Comparison of ENCODE assay signal across 9 cellular contexts in the genomic region with DNA sequence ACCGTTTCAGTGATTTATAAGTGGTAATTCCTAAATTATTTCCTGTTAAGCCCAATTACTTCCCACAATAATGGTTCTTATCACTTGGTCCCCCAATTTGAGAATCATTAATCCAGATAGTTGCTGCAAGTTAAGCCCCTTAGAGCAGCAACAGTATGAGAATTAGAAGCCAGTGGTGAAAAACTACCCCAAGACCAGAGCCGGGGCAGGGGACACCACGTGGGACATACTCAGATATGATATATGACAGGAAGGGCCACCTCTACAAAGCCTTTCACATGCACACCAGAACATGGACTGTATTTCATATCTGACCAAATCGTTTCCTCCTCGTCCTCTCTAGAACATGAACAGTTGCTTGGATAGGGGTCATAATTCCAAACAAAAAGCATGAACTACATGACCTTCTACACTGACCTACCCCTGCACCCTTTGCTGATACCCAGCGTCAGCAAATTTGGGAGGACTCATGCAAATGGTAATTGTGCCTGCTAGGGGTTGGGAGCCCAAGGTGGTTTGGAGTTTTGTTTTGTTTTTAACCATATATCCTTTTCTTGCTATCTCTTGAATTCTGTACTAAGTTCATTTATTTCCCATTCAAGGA. TPM values are rescaled to one million over a fixed set of nuclear protein-coding genes. Genes with fewer than 3 reads are reported as not detected.
A peak's percentile ranks its signal among the peaks of the same experiment; 100 is the strongest.
DNase-seq lines count a peak whose midpoint lies in the region; ATAC-seq and TF ChIP-seq lines count a peak whose summit lies in the region.
"Had no signal": no experiment of that assay in that cellular context is flagged by ENCODE, and none has a peak within 500 bp of the region (broad histone marks: within the 10 kb centered on the region; RNA-seq: fewer than 3 reads in every experiment).

No MANE protein-coding gene starts in this region.

- ATAC-seq in WTC11 (no peak), right cardiac atrium (no peak), gastrocnemius medialis (no peak)

- peak overlapping the region; percentile 78 for H3K27ac Mint-ChIP-seq in WTC11
- H3K27ac Mint-ChIP-seq in activated naive CD4-positive, alpha-beta T cell treated with anti-CD3 and anti-CD28 coated beads, Interleukin-2, amount 10 ng/mL, durations not matched to agents 7 days and 5 days = no peak overlapping the region
- H3K27ac Mint-ChIP-seq in CD4-positive, alpha-beta memory T cell = no peak overlapping the region

- no peaks in the 10 kb centered on the region for H3K9me3 Mint-ChIP-seq in WTC11
- no peaks in the 10 kb centered on the region for H3K9me3 Mint-ChIP-seq in activated naive CD4-positive, alpha-beta T cell treated with anti-CD3 and anti-CD28 coated beads, Interleukin-2, amount 10 ng/mL, durations not matched to agents 7 days and 5 days
- no peaks in the 10 kb centered on the region for H3K9me3 Mint-ChIP-seq in CD4-positive, alpha-beta memory T cell

- peak overlapping the region; percentile 56 for H3K27ac ChIP-seq in right cardiac atrium (ENCODE audit: low read length)
- H3K27ac ChIP-seq in gastrocnemius medialis = peak overlapping the region; percentile 86 to 95 (median 88)
- H3K27ac ChIP-seq in CD4-positive, alpha-beta memory T cell (ENCODE audit: low read depth, low read length) = no peak overlapping the region

- H3K9me3 ChIP-seq in right cardiac atrium (ENCODE audit: control insufficient read depth, low read length) = no peaks in the 10 kb centered on the region
- no peaks in the 10 kb centered on the region for H3K9me3 ChIP-seq in gastrocnemius medialis
- no peaks in the 10 kb centered on the region for H3K9me3 ChIP-seq in CD4-positive, alpha-beta memory T cell (ENCODE audit: control insufficient read depth in 1 of 2, low read length in 2 of 2)

- H3K36me3 ChIP-seq in gastrocnemius medialis = no peaks in the 10 kb centered on the region
- H3K36me3 ChIP-seq in CD4-positive, alpha-beta memory T cell (ENCODE audit: insufficient read depth, low read length) = no peaks in the 10 kb centered on the region

- intact Hi-C loops in right cardiac atrium (cut with DNase I) = loop anchor here in 3 of 4 donors (5.0 to 10.0 kb wide), 7 partner anchors 113 to 605 kb away; no protein-coding TSS in a partner anchor
- intact Hi-C loops in gastrocnemius medialis (cut with DNase I; ENCODE audit: low total_unique reads) = loop anchor here (2.0 to 10.0 kb wide), 3 partner anchors 535 to 875 kb away; no protein-coding TSS in a partner anchor
- intact Hi-C loops in CD4-positive, alpha-beta memory T cell (cut with micrococcal nuclease) = no loop called here

- no peaks in the 10 kb centered on the region for H3K27me3 Mint-ChIP-seq in WTC11 (ENCODE audit: low read depth)
- peaks cover 73% of the 10 kb centered on the region for H3K27me3 Mint-ChIP-seq in activated naive CD4-positive, alpha-beta T cell treated with anti-CD3 and anti-CD28 coated beads, Interleukin-2, amount 10 ng/mL, durations not matched to agents 7 days and 5 days
- peaks cover 25 to 38% of the 10 kb centered on the region in 2 donors for H3K27me3 Mint-ChIP-seq in CD4-positive, alpha-beta memory T cell

- H3K4me3 Mint-ChIP-seq in WTC11 = peak overlapping the region; percentile 87
- no peak overlapping the region for H3K4me3 Mint-ChIP-seq in activated naive CD4-positive, alpha-beta T cell treated with anti-CD3 and anti-CD28 coated beads, Interleukin-2, amount 10 ng/mL, durations not matched to agents 7 days and 5 days
- H3K4me3 Mint-ChIP-seq in CD4-positive, alpha-beta memory T cell = peak overlapping the region in 2 of 8 donors; percentile 46 to 71

- 20% methylated on average over 6 of the region's 6 CpGs for WGBS in right cardiac atrium

- DNase-seq in WTC11 (ENCODE audit: low spot score) = no peak
- DNase-seq in right cardiac atrium = no peak
- DNase-seq in gastrocnemius medialis = no peak
- no peak for DNase-seq in NCI-H128 (lab: John Stamatoyannopoulos, UW; ENCODE audit: unreplicated experiment)
- no peak for DNase-seq in activated naive CD4-positive, alpha-beta T cell treated with anti-CD3 and anti-CD28 coated beads, Interleukin-2, amount 10 ng/mL, durations not matched to agents 7 days and 5 days
- no peak for DNase-seq in CD4-positive, alpha-beta memory T cell
- no peak for DNase-seq in effector CD4-positive, alpha-beta T cell
- DNase-seq: NCI-H2171 treated with DMSO at 0.1 percent for 48 hours had no signal

- TF ChIP-seq CTCF in WTC11 (IDR thresholded peaks at IDR 0.05) (no peak), gastrocnemius medialis (IDR thresholded peaks at IDR 0.05 in 4 of 5, conservative IDR thresholded peaks at IDR 0.05 in 1 of 5) (no peak)

- H3K27me3 ChIP-seq in right cardiac atrium (ENCODE audit: control insufficient read depth, insufficient read depth) = no peaks in the 10 kb centered on the region
- H3K27me3 ChIP-seq in gastrocnemius medialis = no peaks in the 10 kb centered on the region
- peaks cover 2% of the 10 kb centered on the region for H3K27me3 ChIP-seq in CD4-positive, alpha-beta memory T cell (ENCODE audit: insufficient read depth, low read length)

- CTCF ChIA-PET in WTC11 (lab: Charles Lee) = interaction anchor here (2.1 kb wide), 1 partner anchor 288 kb away, joined by 5 read pairs; no protein-coding TSS in a partner anchor
- CTCF ChIA-PET in activated naive CD4-positive, alpha-beta T cell treated with anti-CD3 and anti-CD28 coated beads, Interleukin-2, amount 10 ng/mL, durations not matched to agents 7 days and 5 days (lab: Charles Lee) = no interaction called here
- CTCF ChIA-PET in CD4-positive, alpha-beta memory T cell (lab: Charles Lee; ENCODE audit: partially characterized antibody) = no interaction called here

- TF ChIP-seq POLR2A in gastrocnemius medialis (IDR thresholded peaks at IDR 0.05) = no peak

- POLR2A ChIA-PET in WTC11 (lab: Charles Lee) = no interaction called here
- POLR2A ChIA-PET in CD4-positive, alpha-beta memory T cell (lab: Charles Lee; ENCODE audit: partially characterized antibody) = no interaction called here

- in situ Hi-C loops in gastrocnemius medialis (cut with MboI; ENCODE audit: low sequenced_read_pairs in 4 of 4) = loop anchor here in 2 of 4 donors (10.0 to 25.0 kb wide), 3 partner anchors 535 to 1242 kb away; partner anchors contain the start of gene BTBD3 (in 1 of the 2)

- peaks cover 66% of the 10 kb centered on the region for H3K4me1 Mint-ChIP-seq in WTC11
- H3K4me1 Mint-ChIP-seq in activated naive CD4-positive, alpha-beta T cell treated with anti-CD3 and anti-CD28 coated beads, Interleukin-2, amount 10 ng/mL, durations not matched to agents 7 days and 5 days = peaks cover 22% of the 10 kb centered on the region
- H3K4me1 Mint-ChIP-seq in CD4-positive, alpha-beta memory T cell = peaks cover 2 to 32% (median 17%) of the 10 kb centered on the region in 4 donors

- peaks cover 22% of the 10 kb centered on the region for H3K4me1 ChIP-seq in right cardiac atrium (ENCODE audit: control insufficient read depth, insufficient read depth, low read length)
- peaks cover 24 to 49% of the 10 kb centered on the region in 2 donors for H3K4me1 ChIP-seq in gastrocnemius medialis
- H3K4me1 ChIP-seq in CD4-positive, alpha-beta memory T cell (ENCODE audit: insufficient read depth, low read length) = peaks cover 15% of the 10 kb centered on the region

- H3K36me3 Mint-ChIP-seq in WTC11 = peaks cover 17% of the 10 kb centered on the region
- H3K36me3 Mint-ChIP-seq in activated naive CD4-positive, alpha-beta T cell treated with anti-CD3 and anti-CD28 coated beads, Interleukin-2, amount 10 ng/mL, durations not matched to agents 7 days and 5 days = no peaks in the 10 kb centered on the region
- no peaks in the 10 kb centered on the region for H3K36me3 Mint-ChIP-seq in CD4-positive, alpha-beta memory T cell

- H3K4me3 ChIP-seq in GM08714 (ENCODE audit: low read length) = peak overlapping the region; percentile 23; the same call in 1 of the 2 replicates
- H3K4me3 ChIP-seq in right cardiac atrium (ENCODE audit: low read length) = peak overlapping the region; percentile 73
- peak overlapping the region; percentile 62 to 98 (median 82) for H3K4me3 ChIP-seq in gastrocnemius medialis
- H3K4me3 ChIP-seq in CD4-positive, alpha-beta memory T cell (ENCODE audit: low read length in 2 of 2) = no peak overlapping the region

TF ChIP-seq in WTC11, 78 proteins besides CTCF, POLR2A, EP300 and RAD21 (continues in another document):
- no peak for TF ChIP-seq ZNF425 (CRISPR knock-in tag; conservative IDR thresholded peaks at IDR 0.05)
- no peak for TF ChIP-seq IRF2 (CRISPR knock-in tag; IDR thresholded peaks at IDR 0.05; ENCODE audit: borderline replicate concordance, low read depth)
- no peak for TF ChIP-seq ERG (CRISPR knock-in tag; IDR thresholded peaks at IDR 0.05)

RNA-seq across cellular contexts. Expression of gene JAG1, which starts 3.9 kb away (rescaled TPM):
- total RNA-seq in WTC11 (2021) (38.3 to 45.2 TPM (median 41.6 TPM) in 3 replicates), right cardiac atrium (10 to 100 TPM; 23.2 to 33.6 (median 30.0) TPM), gastrocnemius medialis (10 to 100 TPM; 10.3 to 19.6 (median 13.2) TPM)
- polyA plus RNA-seq in right cardiac atrium = 12.2 TPM
- total RNA-seq in CD4-positive, alpha-beta memory T cell = under 1 TPM; 0.29 to 0.61 TPM
- 1 to 10 TPM in 1 of 2 donors, under 1 TPM in 1; 0.04 to 1.9 TPM for polyA plus RNA-seq in CD4-positive, alpha-beta memory T cell

Comparison
In these comparisons a context has a peak if more than half of its experiments do, and no peak if none do; other contexts are left out.
1. H3K4me3 ChIP-seq: peak in GM08714 (single experiment), right cardiac atrium (single experiment) and gastrocnemius medialis (4 of 4); none in CD4-positive, alpha-beta memory T cell (0 of 2).
2. RNA of gene JAG1, which starts 3.9 kb away (total RNA-seq): 38.3 to 45.2 TPM in WTC11, 23.2 to 33.6 TPM in right cardiac atrium and 10.3 to 19.6 TPM in gastrocnemius medialis; 0.29 to 0.61 TPM in CD4-positive, alpha-beta memory T cell; every median in the first group is over 4 times any median in the second.